25 cellular contexts compared by ENCODE assay signal in genomic region chr3:112789787-112790186, GRCh38. TPM values are rescaled to one million over a fixed set of nuclear protein-coding genes. Genes with fewer than 3 reads are reported as not detected.
"Had no signal": no experiment of that assay in that cellular context is flagged by ENCODE, and none has a peak within 500 bp of the region (broad histone marks: within the 10 kb centered on the region; RNA-seq: fewer than 3 reads in every experiment).

No MANE protein-coding gene starts in this region.

- DNase-seq: activated B cell treated with CpG ODN at 0.5 μM for 24 hours; activated CD4-positive, alpha-beta T cell treated with anti-CD3 and anti-CD28 coated beads for 1 hour; activated CD4-positive, alpha-beta T cell treated with anti-CD3 and anti-CD28 coated beads, Interleukin-2, amount 10 ng/mL, durations not matched to agents 24 days and 14 days; activated CD4-positive, alpha-beta T cell treated with anti-CD3 and anti-CD28 coated beads, Interleukin-2, amount 50 U/mL, for 48 hours; activated CD8-positive, alpha-beta memory T cell treated with anti-CD3 and anti-CD28 coated beads, Interleukin-2, amount 10 ng/mL, durations not matched to agents 7 days and 5 days; activated effector memory CD4-positive, alpha-beta T cell treated with anti-CD3 and anti-CD28 coated beads, Interleukin-2, amount 50 U/mL, for 16 hours; activated naive CD4-positive, alpha-beta T cell treated with Interleukin-2 at 50 U/mL for 16 hours; activated T-cell treated with anti-CD3 and anti-CD28 coated beads, Interleukin-2, amount 50 U/mL, for 4 hours; brain microvascular endothelial cell; MM.1S; NCI-H1105; NCI-H1436; NCI-H1694 treated with DMSO at 0.1 percent for 48 hours; NCI-H2029 treated with DMSO at 0.1 percent for 48 hours; NCI-H510A treated with DMSO at 0.1 percent for 48 hours; NCI-H69; NK-92 treated with Interleukin-12 subunit alpha and Interleukin-12 subunit beta, amount 100 ng/mL, for 24 hours; OCI-M1; SIG-M5; T-helper 2 cell; T1000 had no signal

- ATAC-seq: activated CD8-positive, alpha-beta memory T cell treated with anti-CD3 and anti-CD28 coated beads, Interleukin-2, amount 10 ng/mL, durations not matched to agents 7 days and 5 days; activated naive CD4-positive, alpha-beta T cell treated with anti-CD3 and anti-CD28 coated beads, Interleukin-2, amount 50 U/mL, for 72 hours; activated T-cell treated with anti-CD3 and anti-CD28 coated beads, Interleukin-2, amount 50 U/mL, for 4 hours had no signal

- FAIRE-seq: TTC549 had no signal

- H3K27ac ChIP-seq: brain microvascular endothelial cell had no signal

- H3K27me3 ChIP-seq: brain microvascular endothelial cell had no signal

- H3K36me3 ChIP-seq: brain microvascular endothelial cell had no signal

RNA-seq across cellular contexts. Expression of gene CD200R1L, which starts 56.9 kb away (rescaled TPM):
- total RNA-seq: activated B cell treated with CpG ODN at 0.5 μM for 24 hours; activated CD4-positive, alpha-beta T cell treated with anti-CD3 and anti-CD28 coated beads, Interleukin-2, amount 10 ng/mL, durations not matched to agents 24 days and 14 days; activated CD8-positive, alpha-beta memory T cell treated with anti-CD3 and anti-CD28 coated beads, Interleukin-2, amount 10 ng/mL, durations not matched to agents 7 days and 5 days; activated naive CD4-positive, alpha-beta T cell treated with anti-CD3 and anti-CD28 coated beads, Interleukin-2, amount 50 U/mL, for 72 hours; activated T-cell treated with anti-CD3 and anti-CD28 coated beads, Interleukin-2, amount 50 U/mL, for 4 hours; cardiac septum; RPMI7951 had no signal
